In the genomic region with DNA sequence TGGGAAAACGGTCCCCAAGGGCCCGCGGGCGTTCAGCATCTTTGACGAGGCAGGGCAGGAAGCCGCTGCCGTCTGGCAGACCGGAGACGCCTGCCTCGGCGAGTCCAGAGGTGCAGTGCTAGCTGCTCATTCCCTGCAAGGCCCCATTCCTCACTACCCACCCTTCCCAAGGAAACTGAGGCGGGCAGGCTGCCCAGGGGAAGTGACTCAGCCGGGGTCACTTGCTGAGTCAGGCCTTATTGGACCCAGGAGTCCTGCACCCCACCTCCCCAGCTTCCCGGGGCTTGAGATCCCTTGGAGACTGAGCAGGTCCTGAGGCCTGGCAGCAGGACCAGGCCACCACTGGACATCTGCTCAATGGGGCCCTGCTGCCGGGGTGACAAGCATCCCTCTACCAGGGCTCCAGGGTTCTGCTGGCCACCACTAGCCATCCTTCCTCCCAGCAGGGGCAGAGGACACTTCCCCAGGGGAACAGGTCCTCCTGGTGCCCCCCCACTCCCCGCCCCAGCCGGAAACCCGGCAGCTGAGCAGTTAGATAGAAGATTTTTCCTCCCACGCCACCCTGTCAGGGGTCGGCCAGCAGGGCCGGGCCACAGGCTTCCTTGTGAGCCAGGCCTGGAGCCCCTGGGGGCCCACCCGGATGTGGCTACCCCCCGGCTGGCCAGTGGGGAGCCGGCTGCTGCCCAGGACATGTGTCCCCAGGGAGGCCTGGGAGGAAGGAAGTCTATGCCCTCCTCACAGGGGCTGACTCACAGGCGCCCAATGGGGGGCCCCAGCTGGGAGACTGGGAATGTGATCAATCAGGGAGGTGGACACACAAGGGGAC, we compare ENCODE assay signal across 7 cellular contexts. TPM values are rescaled to one million over a fixed set of nuclear protein-coding genes. Genes with fewer than 3 reads are reported as not detected.
A peak's percentile ranks its signal among the peaks of the same experiment; 100 is the strongest.
DNase-seq lines count a peak whose midpoint lies in the region; ATAC-seq, FAIRE-seq and TF ChIP-seq lines count a peak whose summit lies in the region.

No MANE protein-coding gene starts in this region.

- peak overlapping the region; percentile 71 for H3K4me3 Mint-ChIP-seq in T-helper 1 cell treated with Interleukin-12 subunit alpha and Interleukin-12 subunit beta and Interleukin-4 antibody, amounts not matched to agents 30 μg/mL and 1 μg/mL, for 36 hours
- H3K4me3 Mint-ChIP-seq in effector memory CD8-positive, alpha-beta T cell = peak overlapping the region; percentile 87 to 92
- peak overlapping the region; percentile 42 for H3K4me3 Mint-ChIP-seq in natural killer cell treated with Interleukin-12 subunit alpha and Interleukin-12 subunit beta and Interleukin-15 and Interleukin-18, amount 100 ng/mL, for 72 hours

- no peak for FAIRE-seq in H54 (lab: Jason Lieb, UNC)

- peaks cover 16% of the 10 kb centered on the region for H3K36me3 Mint-ChIP-seq in T-helper 1 cell treated with Interleukin-12 subunit alpha and Interleukin-12 subunit beta and Interleukin-4 antibody, amounts not matched to agents 30 μg/mL and 1 μg/mL, for 36 hours (ENCODE audit: low read depth)
- H3K36me3 Mint-ChIP-seq in effector memory CD8-positive, alpha-beta T cell (ENCODE audit: insufficient read depth) = peaks cover 38% of the 10 kb centered on the region
- no peaks in the 10 kb centered on the region for H3K36me3 Mint-ChIP-seq in natural killer cell treated with Interleukin-12 subunit alpha and Interleukin-12 subunit beta and Interleukin-15 and Interleukin-18, amount 100 ng/mL, for 72 hours

- H3K27ac Mint-ChIP-seq in T-helper 1 cell treated with Interleukin-12 subunit alpha and Interleukin-12 subunit beta and Interleukin-4 antibody, amounts not matched to agents 30 μg/mL and 1 μg/mL, for 36 hours = peak overlapping the region; percentile 73
- H3K27ac Mint-ChIP-seq in effector memory CD8-positive, alpha-beta T cell = peak overlapping the region; percentile 88 to 96
- peak overlapping the region in 1 of 2 donors; percentile 51 for H3K27ac Mint-ChIP-seq in natural killer cell treated with Interleukin-12 subunit alpha and Interleukin-12 subunit beta and Interleukin-15 and Interleukin-18, amount 100 ng/mL, for 72 hours

- H3K27me3 Mint-ChIP-seq in T-helper 1 cell treated with Interleukin-12 subunit alpha and Interleukin-12 subunit beta and Interleukin-4 antibody, amounts not matched to agents 30 μg/mL and 1 μg/mL, for 36 hours (ENCODE audit: low read depth) = no peaks in the 10 kb centered on the region
- H3K27me3 Mint-ChIP-seq in effector memory CD8-positive, alpha-beta T cell = no peaks in the 10 kb centered on the region
- no peaks in the 10 kb centered on the region for H3K27me3 Mint-ChIP-seq in natural killer cell treated with Interleukin-12 subunit alpha and Interleukin-12 subunit beta and Interleukin-15 and Interleukin-18, amount 100 ng/mL, for 72 hours

- DNase-seq in H54 (ENCODE audit: insufficient read length, low spot score) (peak; percentile 89), mesenteric fat pad (ENCODE audit: low spot score) (no peak)
- DNase-seq in effector memory CD8-positive, alpha-beta T cell = no peak
- no peak for DNase-seq in natural killer cell treated with Interleukin-12 subunit alpha and Interleukin-12 subunit beta and Interleukin-15 and Interleukin-18, amount 100 ng/mL, for 72 hours (ENCODE audit: low spot score)

- H3K9me3 Mint-ChIP-seq in T-helper 1 cell treated with Interleukin-12 subunit alpha and Interleukin-12 subunit beta and Interleukin-4 antibody, amounts not matched to agents 30 μg/mL and 1 μg/mL, for 36 hours = no peaks in the 10 kb centered on the region
- no peaks in the 10 kb centered on the region for H3K9me3 Mint-ChIP-seq in effector memory CD8-positive, alpha-beta T cell
- H3K9me3 Mint-ChIP-seq in natural killer cell treated with Interleukin-12 subunit alpha and Interleukin-12 subunit beta and Interleukin-15 and Interleukin-18, amount 100 ng/mL, for 72 hours = no peaks in the 10 kb centered on the region

- ATAC-seq in effector memory CD8-positive, alpha-beta T cell (replicated peaks) = no peak
- ATAC-seq in natural killer cell treated with Interleukin-12 subunit alpha and Interleukin-12 subunit beta and Interleukin-15 and Interleukin-18, amount 100 ng/mL, for 72 hours = no peak
- no peak for ATAC-seq in HG03457 (IDR thresholded peaks at IDR 0.05; ENCODE audit: unreplicated experiment)
- no peak for ATAC-seq in HG02885 (IDR thresholded peaks at IDR 0.05; ENCODE audit: poor library complexity, unreplicated experiment)

- no peak; the same call in 1 of the 2 replicates for TF ChIP-seq POLR2A in H54 (IDR thresholded peaks at IDR 0.05; ENCODE audit: low read depth, low read length)

- peaks cover 54% of the 10 kb centered on the region for H3K4me1 Mint-ChIP-seq in T-helper 1 cell treated with Interleukin-12 subunit alpha and Interleukin-12 subunit beta and Interleukin-4 antibody, amounts not matched to agents 30 μg/mL and 1 μg/mL, for 36 hours (ENCODE audit: low read depth)
- peaks cover 65 to 75% of the 10 kb centered on the region in 2 donors for H3K4me1 Mint-ChIP-seq in effector memory CD8-positive, alpha-beta T cell (ENCODE audit: low read depth in 2 of 2)
- H3K4me1 Mint-ChIP-seq in natural killer cell treated with Interleukin-12 subunit alpha and Interleukin-12 subunit beta and Interleukin-15 and Interleukin-18, amount 100 ng/mL, for 72 hours (ENCODE audit: low read depth in 2 of 2) = peaks cover 47 to 57% of the 10 kb centered on the region in 2 donors

RNA-seq across cellular contexts. Expression of a gene that starts 3.9 kb away (rescaled TPM):
- 10 to 100 TPM in 1 of 2 donors, 1 to 10 TPM in 1; 10.0 to 12.2 TPM for total RNA-seq in natural killer cell treated with Interleukin-12 subunit alpha and Interleukin-12 subunit beta and Interleukin-15 and Interleukin-18, amount 100 ng/mL, for 72 hours
- 43.3 TPM for total RNA-seq in mesenteric fat pad

RNA-seq across cellular contexts. Expression of a gene that starts 40.7 kb away (rescaled TPM):
- total RNA-seq in natural killer cell treated with Interleukin-12 subunit alpha and Interleukin-12 subunit beta and Interleukin-15 and Interleukin-18, amount 100 ng/mL, for 72 hours = 1 to 10 TPM; 2.1 to 2.2 TPM
- total RNA-seq in mesenteric fat pad = 19.5 TPM
